ENCODE assay signal across 7 cellular contexts in genomic region chr21:41419921-41420862, GRCh38. TPM values are rescaled to one million over a fixed set of nuclear protein-coding genes. Genes with fewer than 3 reads are reported as not detected.
DNase-seq lines count a peak whose midpoint lies in the region; ATAC-seq, FAIRE-seq and TF ChIP-seq lines count a peak whose summit lies in the region.

No MANE protein-coding gene starts in this region.

- no peak for TF ChIP-seq POLR2A in H1 (IDR thresholded peaks at IDR 0.05; ENCODE audit: control extremely low read depth in 1 of 2, low read depth in 2 of 2, low read length in 2 of 2)

- peak overlapping the region; percentile 85 for H4K8ac ChIP-seq in H1 (ENCODE audit: extremely low read depth, insufficient read depth, low read length)

- H3K18ac ChIP-seq in H1 (ENCODE audit: extremely low read depth, low read length) = peak overlapping the region; percentile 48

- CTCF ChIA-PET in H1 (lab: Charles Lee; ENCODE audit: partially characterized antibody) = interaction anchor here (0.7 kb wide), 1 partner anchor 9 kb away, joined by 3 read pairs; no protein-coding TSS in a partner anchor

- no peaks in the 10 kb centered on the region for H4K20me1 ChIP-seq in H1 (replicated peaks in 1 of 2; ENCODE audit: control insufficient read depth in 1 of 2, insufficient read depth in 2 of 2, low read length in 2 of 2)

- H2AK5ac ChIP-seq in H1 (ENCODE audit: low read depth, low read length) = no peak overlapping the region

- H3K4me1 ChIP-seq in H1 (replicated peaks in 1 of 4; ENCODE audit: control insufficient read depth in 3 of 4, insufficient read depth in 4 of 4, low read length in 3 of 4) = peaks cover 9 to 15% (median 11%) of the 10 kb centered on the region in 4 experiments; a peak in 6 of 7 replicates

- 21% methylated on average over 26 of the region's 54 CpGs; no CpG with 5 or more reads in 1 of the 2 experiments for WGBS in H1 (ENCODE audit: extremely low coverage in 1 of 2, insufficient coverage in 1 of 2, insufficient read length in 1 of 2, insufficient replicate concordance in 2 of 2, low coverage in 1 of 2, low lambda C conversion rate in 2 of 2, missing lambda C conversion rate in 1 of 2), 2 experiments

- peaks cover 6% of the 10 kb centered on the region; the same call in 1 of the 2 replicates for H3K23me2 ChIP-seq in H1 (ENCODE audit: low read depth, low read length)

- peak in 1 of 2 experiments; percentile 98; a peak in 1 of 3 replicates for TF ChIP-seq EP300 in H1 (IDR thresholded peaks at IDR 0.05; ENCODE audit: borderline replicate concordance in 1 of 2, low read depth in 2 of 2, low read length in 2 of 2)

- no peak for TF ChIP-seq CTCF in H1 (IDR thresholded peaks at IDR 0.05; ENCODE audit: control extremely low read depth in 1 of 3, insufficient read depth in 1 of 3, low read depth in 1 of 3, low read length in 3 of 3)

- peak overlapping the region; percentile 30 for H3K56ac ChIP-seq in H1 (replicated peaks; ENCODE audit: insufficient read length, low read depth, low read length)

- H3K27ac ChIP-seq in H1 (ENCODE audit: low read depth, low read length) = no peak overlapping the region

- peak overlapping the region; percentile 39 to 61 (median 46) for H3K4me3 ChIP-seq in H1 (ENCODE audit: extremely low read depth in 1 of 4, insufficient read depth in 2 of 4, low read depth in 3 of 4, low read length in 4 of 4)

- H2BK15ac ChIP-seq in H1 (ENCODE audit: low read length) = no peak overlapping the region

- no peaks in the 10 kb centered on the region for H3K36me3 ChIP-seq in H1 (ENCODE audit: control insufficient read depth in 2 of 4, insufficient read depth in 4 of 4, low read length in 3 of 4)

- no peaks in the 10 kb centered on the region for H3K79me1 ChIP-seq in H1 (ENCODE audit: low read depth, low read length)

- H2BK5ac ChIP-seq in H1 (ENCODE audit: low read depth, low read length) = peak overlapping the region; percentile 71; the same call in 1 of the 2 replicates

- peak overlapping the region; percentile 88 for H4K91ac ChIP-seq in H1 (replicated peaks; ENCODE audit: insufficient read length, low read length)

- H2BK12ac ChIP-seq in H1 (ENCODE audit: low read depth, low read length) = peak overlapping the region; percentile 84

- peaks cover 0 to 9% (median 6%) of the 10 kb centered on the region in 4 experiments; a peak in 4 of 7 replicates for H3K27me3 ChIP-seq in H1 (replicated peaks in 1 of 4; ENCODE audit: control insufficient read depth in 3 of 4, extremely low read depth in 1 of 4, insufficient read depth in 3 of 4, low read length in 3 of 4)

- POLR2A ChIA-PET in H1 (lab: Charles Lee; ENCODE audit: partially characterized antibody) = no interaction called here

- H3K9ac ChIP-seq in H1 (replicated peaks in 1 of 4; ENCODE audit: extremely low read depth in 1 of 4, low read depth in 3 of 4, low read length in 3 of 4) = peak overlapping the region in 1 of 4 experiments; percentile 20; a peak in 3 of 7 replicates

- H2BK120ac ChIP-seq in H1 (replicated peaks; ENCODE audit: low read depth, low read length) = peak overlapping the region; percentile 28

- no peak overlapping the region for H3K14ac ChIP-seq in H1 (ENCODE audit: insufficient read length)

- no peaks in the 10 kb centered on the region; a peak in 2 of 4 replicates for H3K9me3 ChIP-seq in H1 (ENCODE audit: insufficient read depth in 2 of 2, low read depth in 1 of 2, low read length in 1 of 2)

- peak overlapping the region; percentile 86; the same call in 1 of the 2 replicates for H2BK20ac ChIP-seq in H1 (ENCODE audit: low read length)

- peak overlapping the region; percentile 85 for H3K4ac ChIP-seq in H1 (replicated peaks; ENCODE audit: insufficient read length, low read depth, low read length)

- no peaks in the 10 kb centered on the region for H3K79me2 ChIP-seq in H1 (ENCODE audit: control insufficient read depth in 1 of 2, insufficient read depth in 2 of 2, low read length in 2 of 2)

- no peak overlapping the region for H4K5ac ChIP-seq in H1 (ENCODE audit: insufficient read length, low read depth, low read length)

- H3K4me2 ChIP-seq in H1 (ENCODE audit: insufficient read depth in 1 of 2, low read depth in 2 of 2, low read length in 2 of 2) = peak overlapping the region; percentile 76 to 89

- H2AFZ ChIP-seq in H1 (ENCODE audit: low read length) = peak overlapping the region; percentile 36; the same call in 1 of the 2 replicates

- DNase-seq in GM18507 (ENCODE audit: extremely low spot score, insufficient read length, low read depth) (no peak), NCI-H526 (lab: John Stamatoyannopoulos, UW) (peak; percentile 62 to 80), H1 (ENCODE audit: low read depth in 1 of 2, low spot score in 2 of 2) (peak; percentile 46 to 72), medulla oblongata (ENCODE audit: extremely low spot score) (peak; percentile 88)
- peak; percentile 41 to 54 for DNase-seq in activated CD8-positive, alpha-beta memory T cell treated with anti-CD3 and anti-CD28 coated beads for 4 hours (ENCODE audit: low read depth in 2 of 2)
- DNase-seq in stimulated activated CD8-positive, alpha-beta memory T cell treated with anti-CD3 and anti-CD28 coated beads, Interleukin-15, amount 100 ng/mL, for 1 hour (ENCODE audit: low read depth) = peak; percentile 46

- H3K23ac ChIP-seq in H1 (ENCODE audit: insufficient read length) = no peak overlapping the region

- no peak for TF ChIP-seq RAD21 in H1 (IDR thresholded peaks at IDR 0.05 in 1 of 2, conservative IDR thresholded peaks at IDR 0.05 in 1 of 2; ENCODE audit: low read depth in 2 of 2, low read length in 2 of 2)

- FAIRE-seq in GM18507 (lab: Jason Lieb, UNC) = peak; percentile 73
- FAIRE-seq in H1 (lab: Jason Lieb, UNC) = no peak

- peak; percentile 78 for ATAC-seq in HG03095 (IDR thresholded peaks at IDR 0.05; ENCODE audit: unreplicated experiment)

TF ChIP-seq in H1, 55 proteins besides CTCF, POLR2A, EP300 and RAD21 (continues in another document):
- TF ChIP-seq TAF1 (IDR thresholded peaks at IDR 0.05; ENCODE audit: low read depth, low read length) (0 out of 2 replicates have a peak, but pooled peaks have one; percentile 18), EGR1 (IDR thresholded peaks at IDR 0.05; ENCODE audit: borderline replicate concordance, low read depth, low read length) (no peak), MAX (IDR thresholded peaks at IDR 0.05) (no peak), GTF2F1 (IDR thresholded peaks at IDR 0.05; ENCODE audit: borderline replicate concordance, low read depth, low read length) (no peak), EZH2 (IDR thresholded peaks at IDR 0.05; ENCODE audit: low read depth, low read length, severe bottlenecking) (no peak), CBX8 (IDR thresholded peaks at IDR 0.05; ENCODE audit: borderline replicate concordance, low read depth, low read length) (no peak), POLR2AphosphoS5 (IDR thresholded peaks at IDR 0.05; ENCODE audit: low read depth, low read length) (no peak), TBP (IDR thresholded peaks at IDR 0.05; ENCODE audit: low read depth, low read length) (no peak; the same call in 1 of the 2 replicates), NRF1 (IDR thresholded peaks at IDR 0.05; ENCODE audit: low read depth, low read length) (no peak), MAFK (IDR thresholded peaks at IDR 0.05; ENCODE audit: low read depth, low read length) (no peak), CHD2 (IDR thresholded peaks at IDR 0.05; ENCODE audit: low read length) (no peak), SP1 (IDR thresholded peaks at IDR 0.05; ENCODE audit: low read depth, low read length) (0 out of 2 replicates have a peak, but pooled peaks have one; percentile 26), HDAC6 (IDR thresholded peaks at IDR 0.05; ENCODE audit: low read depth, low read length) (no peak), CEBPB (IDR thresholded peaks at IDR 0.05; ENCODE audit: low read depth, low read length) (no peak), YY1 (IDR thresholded peaks at IDR 0.05; ENCODE audit: low read depth, low read length) (no peak), SAP30 (IDR thresholded peaks at IDR 0.05; ENCODE audit: insufficient read depth, insufficient replicate concordance, low read length) (no peak), CREB1 (IDR thresholded peaks at IDR 0.05) (no peak), RNF2 (IDR thresholded peaks at IDR 0.05; ENCODE audit: borderline replicate concordance, low read depth, low read length, missing control alignments, poor library complexity, severe bottlenecking) (no peak), HDAC2 (IDR thresholded peaks at IDR 0.05; ENCODE audit: borderline replicate concordance in 1 of 2, low read depth in 2 of 2, low read length in 2 of 2) (no peak), TCF12 (IDR thresholded peaks at IDR 0.05; ENCODE audit: low read depth, low read length) (no peak), NANOG (IDR thresholded peaks at IDR 0.05; ENCODE audit: insufficient read depth, low read depth, low read length, poor library complexity, severe bottlenecking) (no peak), RBBP5 (IDR thresholded peaks at IDR 0.05; ENCODE audit: borderline replicate concordance, low read depth, low read length) (no peak; the same call in 1 of the 2 replicates)

RNA-seq across cellular contexts. Expression of gene MX1, which starts 5.8 kb away (rescaled TPM):
- 3.1 and 3.8 TPM in 2 replicates for total RNA-seq in H1 (2021; fragmentation: NEBNext Ultra II Directional; extraction: Animal tissue kit (Norgen Biotek cat#: 25700))
- 5.1 and 5.7 TPM in 2 replicates for polyA plus RNA-seq in H1 (2011; rRNA removed)
- polyA plus RNA-seq in H1 (2011; cell fraction: cytosol; rRNA removed) = 4.8 TPM
- 9.7 TPM for polyA plus RNA-seq in H1 (2011; cell fraction: nucleus; rRNA removed)
- 3.9 to 7.5 TPM (median 7.1 TPM) in 4 replicates for polyA plus RNA-seq in H1 (2012, experiment 1 of 2)
- polyA plus RNA-seq in H1 (2012, experiment 2 of 2) = 3.5 TPM
- 1.6 TPM for polyA plus RNA-seq in H1 (2013, experiment 1 of 2)
- 1.1 TPM for polyA plus RNA-seq in H1 (2013, experiment 2 of 2)
- polyA minus RNA-seq in H1 (2011; rRNA and poly(A)+ RNA removed) = 9.2 and 13.0 TPM in 2 replicates
- polyA minus RNA-seq in H1 (2011; cell fraction: cytosol; rRNA and poly(A)+ RNA removed) = 7.9 TPM
- polyA minus RNA-seq in H1 (2011; cell fraction: nucleus; rRNA and poly(A)+ RNA removed) = 13.8 TPM

RNA-seq across cellular contexts. Expression of gene MX2, which starts 58.4 kb away (rescaled TPM):
- 8.9 TPM in 2 replicates for total RNA-seq in H1 (2021; fragmentation: NEBNext Ultra II Directional; extraction: Animal tissue kit (Norgen Biotek cat#: 25700))
- polyA plus RNA-seq in H1 (2011; rRNA removed) = 2.8 and 3.1 TPM in 2 replicates
- 3.1 TPM for polyA plus RNA-seq in H1 (2011; cell fraction: cytosol; rRNA removed)
- polyA plus RNA-seq in H1 (2011; cell fraction: nucleus; rRNA removed) = 4.0 TPM
- polyA plus RNA-seq in H1 (2012, experiment 1 of 2) = 3.9 to 5.5 TPM (median 4.9 TPM) in 4 replicates
- 0.91 TPM for polyA plus RNA-seq in H1 (2012, experiment 2 of 2)
- polyA plus RNA-seq in H1 (2013, experiment 1 of 2) = 3.6 TPM
- 4.0 TPM for polyA plus RNA-seq in H1 (2013, experiment 2 of 2)
- polyA minus RNA-seq in H1 (2011; rRNA and poly(A)+ RNA removed) = 4.2 and 5.6 TPM in 2 replicates
- 1.5 TPM for polyA minus RNA-seq in H1 (2011; cell fraction: cytosol; rRNA and poly(A)+ RNA removed)
- 6.6 TPM for polyA minus RNA-seq in H1 (2011; cell fraction: nucleus; rRNA and poly(A)+ RNA removed)
